ENCODE assay signal across 27 cellular contexts in genomic region chr5:156431956-156432829, GRCh38.
DNase-seq lines count a peak whose midpoint lies in the region; ATAC-seq, FAIRE-seq and TF ChIP-seq lines count a peak whose summit lies in the region.
"Had no signal": no experiment of that assay in that cellular context is flagged by ENCODE, and none has a peak within 500 bp of the region (broad histone marks: within the 10 kb centered on the region; RNA-seq: fewer than 3 reads in every experiment).

No MANE protein-coding gene starts in this region.

- H3K18ac ChIP-seq in H9 (ENCODE audit: insufficient read length, low read depth, low read length), result no peak overlapping the region
- H3K18ac ChIP-seq in trophoblast cell (ENCODE audit: low read length), result no peak overlapping the region

- H3K4me3 ChIP-seq in Loucy (ENCODE audit: low read length, poor library complexity, severe bottlenecking) (peak overlapping the region; percentile 9), endodermal cell (ENCODE audit: low read length) (no peak overlapping the region), trophoblast cell (ENCODE audit: low read depth, low read length) (no peak overlapping the region)
- H3K4me3 ChIP-seq: MG63, SJCRH30 had no signal

- H3K4me1 Mint-ChIP-seq in H9 (peaks cover 13 to 15% of the 10 kb centered on the region in 2 experiments), endodermal cell (no peaks in the 10 kb centered on the region)

- H3K36me3 ChIP-seq in Loucy (ENCODE audit: insufficient read depth, low read length) (no peaks in the 10 kb centered on the region), endodermal cell (ENCODE audit: control insufficient read depth, insufficient read depth, low read length) (no peaks in the 10 kb centered on the region), trophoblast cell (ENCODE audit: control insufficient read depth in 1 of 2, insufficient read depth in 2 of 2, low read length in 2 of 2) (no peaks in the 10 kb centered on the region)
- H3K36me3 ChIP-seq: MG63, SJCRH30 had no signal

- no peak for FAIRE-seq in frontal cortex (lab: Jason Lieb, UNC)
- FAIRE-seq: GM12892, GM19239, H54, HTR-8/SVneo had no signal

- H3K56ac ChIP-seq in H9 (ENCODE audit: insufficient read length, low read depth, low read length), result no peak overlapping the region

- no peak overlapping the region for H2BK120ac ChIP-seq in H9 (ENCODE audit: low read depth, low read length, poor library complexity, severe bottlenecking)
- no peak overlapping the region for H2BK120ac ChIP-seq in trophoblast cell (ENCODE audit: insufficient read depth, low read length, poor library complexity)

- no peak overlapping the region for H3K4me2 ChIP-seq in H9 (ENCODE audit: insufficient read depth, insufficient read length, low read length)
- peak overlapping the region; percentile 39 for H3K4me2 ChIP-seq in Loucy (ENCODE audit: low read depth, low read length, poor library complexity, severe bottlenecking)
- no peak overlapping the region for H3K4me2 ChIP-seq in trophoblast cell (ENCODE audit: low read length)

- H2BK20ac ChIP-seq in H9 (ENCODE audit: low read depth, low read length, poor library complexity, severe bottlenecking), result no peak overlapping the region

- H4K8ac ChIP-seq in H9 (replicated peaks; ENCODE audit: insufficient read length, low read depth, low read length), result no peak overlapping the region
- no peak overlapping the region for H4K8ac ChIP-seq in trophoblast cell (ENCODE audit: low read depth, low read length)

- no peaks in the 10 kb centered on the region for H3K9me3 ChIP-seq in H9 (ENCODE audit: control insufficient read depth, low read depth, low read length)
- H3K9me3 ChIP-seq in Loucy (ENCODE audit: insufficient read depth, low read depth, low read length), result no peaks in the 10 kb centered on the region
- H3K9me3 ChIP-seq in endodermal cell (ENCODE audit: control insufficient read depth, low read length), result peaks cover 10% of the 10 kb centered on the region
- no peaks in the 10 kb centered on the region for H3K9me3 ChIP-seq in trophoblast cell (ENCODE audit: insufficient read depth, low read depth, low read length)
- H3K9me3 ChIP-seq: Caco-2, MG63, SJCRH30 had no signal

- no peak for ATAC-seq in GM18511 (IDR thresholded peaks at IDR 0.05; ENCODE audit: unreplicated experiment)
- ATAC-seq: CD8-positive, alpha-beta T cell; Panc1; SK-N-SH treated with all-trans-retinoic acid at 6 μM for 48 hours had no signal

- H4K5ac ChIP-seq in H9 (ENCODE audit: insufficient read length, low read depth, low read length), result no peak overlapping the region

- H3K79me2 ChIP-seq in H9 (ENCODE audit: insufficient read depth, low read length) (no peaks in the 10 kb centered on the region), Loucy (ENCODE audit: insufficient read depth, low read length) (no peaks in the 10 kb centered on the region), trophoblast cell (ENCODE audit: control insufficient read depth, insufficient read depth, low read length, poor library complexity) (no peaks in the 10 kb centered on the region)

- H3K9me2 ChIP-seq in Loucy (replicated peaks; ENCODE audit: low read depth, low read length), result no peaks in the 10 kb centered on the region

- H3K27ac Mint-ChIP-seq in H9, result peak overlapping the region in 1 of 3 experiments; percentile 68; a peak in 1 of 7 replicates
- no peak overlapping the region for H3K27ac Mint-ChIP-seq in endodermal cell
- H3K27ac Mint-ChIP-seq: CD8-positive, alpha-beta T cell had no signal

- peak; percentile 49 for DNase-seq in H9
- DNase-seq in endodermal cell, result peak; percentile 68
- DNase-seq in trophoblast cell, result peak; percentile 58 to 59
- no peak for DNase-seq in T1000 (lab: John Stamatoyannopoulos, UW)
- no peak for DNase-seq in frontal cortex (ENCODE audit: low spot score in 2 of 2)
- DNase-seq: CD8-positive, alpha-beta T cell; EL; GF-D8; KBM-7; MG63; NCI-H1105 treated with DMSO at 0.1 percent for 48 hours; NCI-H146; NCI-H1930; NCI-H2107; NCI-H446 treated with DMSO at 0.1 percent for 48 hours; NCI-H526; SJCRH30 had no signal

- H3K9me3 Mint-ChIP-seq in H9, result peaks cover 0 to 3% of the 10 kb centered on the region in 2 experiments; a peak in 1 of 5 replicates
- no peaks in the 10 kb centered on the region for H3K9me3 Mint-ChIP-seq in endodermal cell

- H3K27me3 Mint-ChIP-seq in H9 (ENCODE audit: low read depth) (no peaks in the 10 kb centered on the region), endodermal cell (ENCODE audit: insufficient read depth) (no peaks in the 10 kb centered on the region)

- H3K4ac ChIP-seq in H9 (ENCODE audit: low read depth, low read length), result no peak overlapping the region
- H3K4ac ChIP-seq in trophoblast cell (ENCODE audit: low read depth, low read length), result no peak overlapping the region

- H3K27me3 ChIP-seq in H9 (ENCODE audit: insufficient read depth, low read length), result no peaks in the 10 kb centered on the region
- H3K27me3 ChIP-seq in Loucy (ENCODE audit: insufficient read depth, low read length, poor library complexity, severe bottlenecking), result no peaks in the 10 kb centered on the region
- H3K27me3 ChIP-seq in endodermal cell (ENCODE audit: control insufficient read depth, insufficient read depth, low read length, poor library complexity, severe bottlenecking), result no peaks in the 10 kb centered on the region
- H3K27me3 ChIP-seq in trophoblast cell (ENCODE audit: insufficient read depth, low read length), result no peaks in the 10 kb centered on the region
- H3K27me3 ChIP-seq: MG63, SJCRH30 had no signal

- H3K36me3 Mint-ChIP-seq in H9 (ENCODE audit: insufficient read depth in 1 of 3, low read depth in 3 of 3) (no peaks in the 10 kb centered on the region; a peak in 1 of 7 replicates), endodermal cell (ENCODE audit: low read depth) (no peaks in the 10 kb centered on the region)
- H3K36me3 Mint-ChIP-seq: CD8-positive, alpha-beta T cell had no signal

- H2BK5ac ChIP-seq in H9 (ENCODE audit: insufficient read length, low read length) (no peak overlapping the region), trophoblast cell (ENCODE audit: low read depth, low read length, poor library complexity) (no peak overlapping the region)

- TF ChIP-seq CTCF in H9 (conservative IDR thresholded peaks at IDR 0.05) (peak; percentile 45; the same call in 2 of the 3 replicates), Loucy (conservative IDR thresholded peaks at IDR 0.05; ENCODE audit: low read length) (no peak), endodermal cell (conservative IDR thresholded peaks at IDR 0.05) (peak; percentile 50)

- no peak overlapping the region for H2AFZ ChIP-seq in H9 (ENCODE audit: low read length)
- peak overlapping the region; percentile 66; the same call in 1 of the 2 replicates for H2AFZ ChIP-seq in Loucy (ENCODE audit: low read length)
- no peak overlapping the region for H2AFZ ChIP-seq in trophoblast cell (ENCODE audit: insufficient read depth, low read length, poor library complexity)

- H2AK5ac ChIP-seq in H9 (ENCODE audit: insufficient read length, low read length), result no peak overlapping the region
- H2AK5ac ChIP-seq in trophoblast cell (ENCODE audit: low read length), result no peak overlapping the region

- H3K4me1 ChIP-seq in H9 (ENCODE audit: insufficient read depth, low read length) (no peaks in the 10 kb centered on the region), Loucy (ENCODE audit: insufficient read depth, low read length, poor library complexity, severe bottlenecking) (peaks cover 15% of the 10 kb centered on the region), endodermal cell (ENCODE audit: control insufficient read depth, insufficient read depth, low read length) (no peaks in the 10 kb centered on the region), trophoblast cell (ENCODE audit: control insufficient read depth in 1 of 2, insufficient read depth in 2 of 2, low read length in 2 of 2) (no peaks in the 10 kb centered on the region)
- H3K4me1 ChIP-seq: Caco-2 had no signal

- no CpG with 5 or more reads among the region's 9 CpGs for WGBS in H9 (ENCODE audit: extremely low coverage, insufficient read length, low lambda C conversion rate)
- 92% methylated on average over 9 of the region's 9 CpGs for WGBS in endodermal cell (ENCODE audit: insufficient coverage in 1 of 2, insufficient read length in 1 of 2), 2 experiments
- WGBS in trophoblast cell (ENCODE audit: extremely low coverage, insufficient coverage, insufficient read length), result no CpG with 5 or more reads among the region's 9 CpGs

- H3K23me2 ChIP-seq in H9 (ENCODE audit: insufficient read length, low read depth, low read length, poor library complexity, severe bottlenecking), result no peaks in the 10 kb centered on the region

- H3T11ph ChIP-seq in H9 (ENCODE audit: low read length), result no peak overlapping the region

- H2BK12ac ChIP-seq in H9 (ENCODE audit: insufficient read length, low read depth, low read length) (no peak overlapping the region), trophoblast cell (ENCODE audit: low read length) (no peak overlapping the region)

- H3K4me3 Mint-ChIP-seq in H9 (no peak overlapping the region), endodermal cell (no peak overlapping the region)
- H3K4me3 Mint-ChIP-seq: CD8-positive, alpha-beta T cell had no signal

- H3K14ac ChIP-seq in H9 (ENCODE audit: insufficient read depth, low read length) (no peak overlapping the region; the same call in 1 of the 2 replicates), trophoblast cell (ENCODE audit: low read length) (no peak overlapping the region)

- no peaks in the 10 kb centered on the region for H3K79me1 ChIP-seq in H9 (ENCODE audit: insufficient read depth, low read depth, low read length, poor library complexity, severe bottlenecking)
- no peaks in the 10 kb centered on the region for H3K79me1 ChIP-seq in trophoblast cell (ENCODE audit: low read length)

- H4K91ac ChIP-seq in H9 (ENCODE audit: insufficient read length, low read depth, low read length) (no peak overlapping the region), trophoblast cell (ENCODE audit: low read depth, low read length) (no peak overlapping the region)

- no peak overlapping the region for H4K12ac ChIP-seq in trophoblast cell (ENCODE audit: low read depth, low read length)

- H3K23ac ChIP-seq in H9 (ENCODE audit: insufficient read length, low read depth, low read length), result no peak overlapping the region
- no peak overlapping the region for H3K23ac ChIP-seq in trophoblast cell (ENCODE audit: low read length)

- H3K9ac ChIP-seq in H9 (ENCODE audit: extremely low read depth, insufficient read length, low read length) (no peak overlapping the region), Loucy (ENCODE audit: low read depth, low read length, poor library complexity, severe bottlenecking) (peak overlapping the region; percentile 29), endodermal cell (ENCODE audit: extremely low read depth, low read length, poor library complexity, severe bottlenecking) (no peak overlapping the region), trophoblast cell (ENCODE audit: low read length) (no peak overlapping the region)

- no peaks in the 10 kb centered on the region for H4K20me1 ChIP-seq in H9 (ENCODE audit: control insufficient read depth, insufficient read depth, insufficient read length)
- no peaks in the 10 kb centered on the region for H4K20me1 ChIP-seq in Loucy (ENCODE audit: insufficient read depth, low read length, poor library complexity, severe bottlenecking)

- H3K27ac ChIP-seq in H9 (ENCODE audit: insufficient read length, low read depth, low read length) (no peak overlapping the region), endodermal cell (ENCODE audit: low read depth, low read length) (no peak overlapping the region), trophoblast cell (ENCODE audit: low read depth, low read length) (no peak overlapping the region)
- H3K27ac ChIP-seq: C4-2B, SJCRH30 had no signal

- no peaks in the 10 kb centered on the region for H3F3A ChIP-seq in Loucy (ENCODE audit: low read depth)

- no peak overlapping the region for H2BK15ac ChIP-seq in H9 (ENCODE audit: low read depth, low read length)

Comparison
In these comparisons a context has a peak if more than half of its experiments do, and no peak if none do; other contexts are left out.
1. DNase-seq: peak in H9 (single experiment), endodermal cell (single experiment) and trophoblast cell (2 of 2); none in T1000 (single experiment) and frontal cortex (0 of 2).